9 cellular contexts compared by ENCODE assay signal in the genomic region with DNA sequence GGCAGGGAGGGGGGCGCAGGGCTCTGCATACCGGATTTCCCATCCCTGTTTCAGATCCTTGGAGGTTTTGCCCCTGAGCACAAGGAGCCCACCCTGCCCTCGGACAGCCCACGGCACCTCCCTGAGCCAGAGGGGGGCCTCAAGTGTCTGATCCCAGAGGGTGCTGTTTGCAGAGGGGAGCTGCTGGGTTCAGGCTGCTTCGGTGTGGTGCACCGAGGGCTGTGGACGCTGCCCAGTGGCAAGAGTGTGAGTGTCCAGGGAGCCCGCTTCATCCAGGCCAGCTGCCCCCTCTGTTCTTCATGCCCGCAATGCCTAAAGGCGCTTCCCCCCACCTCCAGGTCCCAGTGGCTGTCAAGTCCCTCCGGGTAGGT. TPM values are rescaled to one million over a fixed set of nuclear protein-coding genes. Genes with fewer than 3 reads are reported as not detected.
A peak's percentile ranks its signal among the peaks of the same experiment; 100 is the strongest.
DNase-seq lines count a peak whose midpoint lies in the region; FAIRE-seq and TF ChIP-seq lines count a peak whose summit lies in the region.
"Had no signal": no experiment of that assay in that cellular context is flagged by ENCODE, and none has a peak within 500 bp of the region (broad histone marks: within the 10 kb centered on the region; RNA-seq: fewer than 3 reads in every experiment).

No MANE protein-coding gene starts in this region.

- H4K91ac ChIP-seq in H9 (ENCODE audit: insufficient read length, low read depth, low read length) (no peak overlapping the region), neuronal stem cell (ENCODE audit: low read depth, low read length, poor library complexity) (no peak overlapping the region)

- DNase-seq in H9 (no peak), mammary epithelial cell (no peak), neuronal stem cell (ENCODE audit: low spot score) (no peak), H54 (ENCODE audit: insufficient read length, low spot score) (no peak), globus pallidus (ENCODE audit: low spot score) (no peak), glutamatergic neuron (no peak), NCI-H1105 (lab: John Stamatoyannopoulos, UW) (no peak)

- H3K27me3 Mint-ChIP-seq in H9 (ENCODE audit: low read depth), result peaks cover 48% of the 10 kb centered on the region
- H3K27me3 Mint-ChIP-seq in glutamatergic neuron (ENCODE audit: unreplicated experiment), result peaks cover 27% of the 10 kb centered on the region

- no peak overlapping the region for H3T11ph ChIP-seq in H9 (ENCODE audit: low read length)

- H2BK15ac ChIP-seq in H9 (ENCODE audit: low read depth, low read length) (no peak overlapping the region), neuronal stem cell (ENCODE audit: low read length) (peak overlapping the region; percentile 86)

- H2AK5ac ChIP-seq in H9 (ENCODE audit: insufficient read length, low read length) (no peak overlapping the region), neuronal stem cell (ENCODE audit: low read depth, low read length) (peak overlapping the region; percentile 82)

- peaks cover 5 to 7% of the 10 kb centered on the region in 2 experiments for H3K9me3 Mint-ChIP-seq in H9
- H3K9me3 Mint-ChIP-seq in glutamatergic neuron (ENCODE audit: unreplicated experiment), result peaks cover 27% of the 10 kb centered on the region

- H4K20me1 ChIP-seq in BLaER1, result peaks cover 18% of the 10 kb centered on the region; the same call in 1 of the 2 replicates
- no peaks in the 10 kb centered on the region for H4K20me1 ChIP-seq in H9 (ENCODE audit: control insufficient read depth, insufficient read depth, insufficient read length)
- H4K20me1 ChIP-seq in mammary epithelial cell (ENCODE audit: insufficient read depth, low read length), result no peaks in the 10 kb centered on the region

- no peak overlapping the region for H3K9ac ChIP-seq in BLaER1
- H3K9ac ChIP-seq in H9 (ENCODE audit: extremely low read depth, insufficient read length, low read length), result no peak overlapping the region
- H3K9ac ChIP-seq in mammary epithelial cell (ENCODE audit: insufficient read depth, low read length), result no peak overlapping the region
- peak overlapping the region; percentile 38 for H3K9ac ChIP-seq in neuronal stem cell (ENCODE audit: low read depth, low read length, poor library complexity)

- H3K4me2 ChIP-seq in BLaER1, result peak overlapping the region; percentile 91
- peak overlapping the region; percentile 57 for H3K4me2 ChIP-seq in H9 (ENCODE audit: insufficient read depth, insufficient read length, low read length)
- H3K4me2 ChIP-seq in mammary epithelial cell (ENCODE audit: insufficient read depth, low read depth, low read length), result no peak overlapping the region
- peak overlapping the region; percentile 98 for H3K4me2 ChIP-seq in neuronal stem cell (ENCODE audit: insufficient read depth, low read length, poor library complexity, severe bottlenecking)

- H3K27me3 ChIP-seq in BLaER1 (peaks cover 62% of the 10 kb centered on the region), H9 (ENCODE audit: insufficient read depth, low read length) (peaks cover 11% of the 10 kb centered on the region; the same call in 1 of the 2 replicates), mammary epithelial cell (ENCODE audit: insufficient read depth, low read length) (no peaks in the 10 kb centered on the region), neuronal stem cell (ENCODE audit: control insufficient read depth in 3 of 3, insufficient read depth in 3 of 3, low read depth in 1 of 3, low read length in 3 of 3) (peaks cover 3 to 56% (median 49%) of the 10 kb centered on the region in 3 experiments)

- H3K56ac ChIP-seq in H9 (ENCODE audit: insufficient read length, low read depth, low read length), result no peak overlapping the region

- H3K4ac ChIP-seq in H9 (ENCODE audit: low read depth, low read length) (no peak overlapping the region), neuronal stem cell (ENCODE audit: low read length) (peak overlapping the region; percentile 69)

- H4K5ac ChIP-seq in H9 (ENCODE audit: insufficient read length, low read depth, low read length), result no peak overlapping the region

- H3K9me3 ChIP-seq in BLaER1 (peaks cover 20% of the 10 kb centered on the region), H9 (ENCODE audit: control insufficient read depth, low read depth, low read length) (no peaks in the 10 kb centered on the region), mammary epithelial cell (replicated peaks; ENCODE audit: insufficient read depth, low read length) (no peaks in the 10 kb centered on the region), neuronal stem cell (replicated peaks in 1 of 2; ENCODE audit: control insufficient read depth in 2 of 2, insufficient read depth in 1 of 2, low read depth in 1 of 2, low read length in 2 of 2) (peaks cover 11 to 17% of the 10 kb centered on the region in 2 donors)

- H3K27ac ChIP-seq in BLaER1 (no peak overlapping the region), H9 (ENCODE audit: insufficient read length, low read depth, low read length) (no peak overlapping the region), mammary epithelial cell (ENCODE audit: insufficient read depth, low read depth, low read length) (no peak overlapping the region), neuronal stem cell (replicated peaks; ENCODE audit: low read length) (no peak overlapping the region)

- H3K18ac ChIP-seq in H9 (ENCODE audit: insufficient read length, low read depth, low read length), result no peak overlapping the region
- peak overlapping the region; percentile 97 for H3K18ac ChIP-seq in neuronal stem cell (ENCODE audit: low read length)

- TF ChIP-seq POLR2A in H54 (IDR thresholded peaks at IDR 0.05; ENCODE audit: low read depth, low read length), result no peak

- intact Hi-C loops in mammary epithelial cell (cut with micrococcal nuclease), result no loop called here

- H4K8ac ChIP-seq in H9 (replicated peaks; ENCODE audit: insufficient read length, low read depth, low read length), result no peak overlapping the region
- peak overlapping the region; percentile 32 for H4K8ac ChIP-seq in neuronal stem cell (ENCODE audit: low read depth, low read length)

- H3K27ac Mint-ChIP-seq in H9, result no peak overlapping the region
- H3K27ac Mint-ChIP-seq in glutamatergic neuron (ENCODE audit: unreplicated experiment), result no peak overlapping the region

- H2BK20ac ChIP-seq in H9 (ENCODE audit: low read depth, low read length, poor library complexity, severe bottlenecking), result no peak overlapping the region

- no peaks in the 10 kb centered on the region for H3K79me1 ChIP-seq in H9 (ENCODE audit: insufficient read depth, low read depth, low read length, poor library complexity, severe bottlenecking)
- H3K79me1 ChIP-seq in neuronal stem cell (ENCODE audit: low read depth, low read length), result no peaks in the 10 kb centered on the region

- dilution Hi-C loops in mammary epithelial cell (cut with HindIII; ENCODE audit: low sequenced_read_pairs), result no loop called here

- in situ Hi-C loops in mammary epithelial cell (cut with MboI; ENCODE audit: low sequenced_read_pairs in 2 of 2), result no loop called here

- peaks cover 17% of the 10 kb centered on the region for H3K23me2 ChIP-seq in H9 (ENCODE audit: insufficient read length, low read depth, low read length, poor library complexity, severe bottlenecking)

- H3K36me3 ChIP-seq in BLaER1 (peaks cover 8% of the 10 kb centered on the region), mammary epithelial cell (ENCODE audit: insufficient read depth, low read length) (peaks cover 5% of the 10 kb centered on the region), neuronal stem cell (replicated peaks in 1 of 2; ENCODE audit: control insufficient read depth in 2 of 2, insufficient read depth in 2 of 2, low read length in 2 of 2) (no peaks in the 10 kb centered on the region)

- H3K4me3 Mint-ChIP-seq in H9 (peak overlapping the region in 1 of 2 experiments; percentile 28; a peak in 1 of 5 replicates), glutamatergic neuron (ENCODE audit: unreplicated experiment) (no peak overlapping the region)

- no peak overlapping the region; the same call in 1 of the 2 replicates for H3K14ac ChIP-seq in H9 (ENCODE audit: insufficient read depth, low read length)
- peak overlapping the region; percentile 65 for H3K14ac ChIP-seq in neuronal stem cell (ENCODE audit: low read length)

- TF ChIP-seq CTCF in H9 (conservative IDR thresholded peaks at IDR 0.05) (no peak), mammary epithelial cell (conservative IDR thresholded peaks at IDR 0.05 in 1 of 2, IDR thresholded peaks at IDR 0.05 in 1 of 2; ENCODE audit: extremely low read depth in 1 of 2, insufficient read depth in 1 of 2, low read depth in 1 of 2, low read length in 2 of 2) (no peak), glutamatergic neuron (IDR thresholded peaks at IDR 0.05; ENCODE audit: partially characterized antibody, unreplicated experiment) (no peak)

- H3K36me3 Mint-ChIP-seq in H9 (ENCODE audit: insufficient read depth in 1 of 3, low read depth in 3 of 3) (peaks cover 7 to 27% (median 26%) of the 10 kb centered on the region in 3 experiments; a peak in 6 of 7 replicates), glutamatergic neuron (ENCODE audit: unreplicated experiment) (peaks cover 8% of the 10 kb centered on the region)

- H3K23ac ChIP-seq in H9 (ENCODE audit: insufficient read length, low read depth, low read length) (no peak overlapping the region), neuronal stem cell (ENCODE audit: low read depth, low read length, poor library complexity) (peak overlapping the region; percentile 58)

- H2BK5ac ChIP-seq in H9 (ENCODE audit: insufficient read length, low read length) (no peak overlapping the region), neuronal stem cell (ENCODE audit: low read length) (peak overlapping the region; percentile 35)

- WGBS in H9 (ENCODE audit: extremely low coverage, insufficient read length, low lambda C conversion rate), result no CpG with 5 or more reads among the region's 11 CpGs
- 91% methylated on average over 8 of the region's 11 CpGs for WGBS in mammary epithelial cell (ENCODE audit: low coverage, missing lambda C conversion rate)
- WGBS in neuronal stem cell (ENCODE audit: extremely low coverage in 2 of 2, insufficient read length in 2 of 2, insufficient replicate concordance in 1 of 2), 2 donors, result no CpG with 5 or more reads among the region's 11 CpGs

- peaks cover 13% of the 10 kb centered on the region for H3K4me1 ChIP-seq in BLaER1
- H3K4me1 ChIP-seq in H9 (ENCODE audit: insufficient read depth, low read length), result no peaks in the 10 kb centered on the region
- H3K4me1 ChIP-seq in mammary epithelial cell (ENCODE audit: insufficient read depth, low read length), result peaks cover 7% of the 10 kb centered on the region
- H3K4me1 ChIP-seq in neuronal stem cell (ENCODE audit: control insufficient read depth in 2 of 2, insufficient read depth in 1 of 2, low read depth in 1 of 2, low read length in 2 of 2), result peaks cover 8 to 10% of the 10 kb centered on the region in 2 donors

- H2BK120ac ChIP-seq in H9 (ENCODE audit: low read depth, low read length, poor library complexity, severe bottlenecking), result no peak overlapping the region
- H2BK120ac ChIP-seq in neuronal stem cell (ENCODE audit: low read depth, low read length), result no peak overlapping the region

- H2AFZ ChIP-seq in H9 (ENCODE audit: low read length) (no peak overlapping the region), mammary epithelial cell (ENCODE audit: low read depth, low read length) (no peak overlapping the region), neuronal stem cell (ENCODE audit: low read length) (no peak overlapping the region)

- no peak for FAIRE-seq in H54 (lab: Jason Lieb, UNC)
- FAIRE-seq: keratinocyte had no signal

- H3K4me3 ChIP-seq in BLaER1, result no peak overlapping the region
- no peak overlapping the region for H3K4me3 ChIP-seq in mammary epithelial cell (replicated peaks in 1 of 3; ENCODE audit: insufficient read depth in 1 of 3, low read depth in 2 of 3, low read length in 3 of 3)
- no peak overlapping the region for H3K4me3 ChIP-seq in neuronal stem cell (ENCODE audit: low read length in 2 of 2)

- peaks cover 21 to 25% of the 10 kb centered on the region in 2 experiments for H3K4me1 Mint-ChIP-seq in H9
- H3K4me1 Mint-ChIP-seq in glutamatergic neuron (ENCODE audit: low read depth, unreplicated experiment), result peaks cover 3% of the 10 kb centered on the region

- no peaks in the 10 kb centered on the region for H3K79me2 ChIP-seq in H9 (ENCODE audit: insufficient read depth, low read length)
- H3K79me2 ChIP-seq in mammary epithelial cell (ENCODE audit: insufficient read depth, low read length), result peaks cover 25% of the 10 kb centered on the region

- BruUV-seq in mammary epithelial cell (replicated peaks; lab: Mats Ljungman, UMichigan), result TSS peak; percentile 4

- H2BK12ac ChIP-seq in H9 (ENCODE audit: insufficient read length, low read depth, low read length) (no peak overlapping the region), neuronal stem cell (ENCODE audit: low read length) (peak overlapping the region; percentile 14)

- CTCF ChIA-PET in mammary epithelial cell (lab: Charles Lee; ENCODE audit: low non-redundant PET), result no interaction called here

RNA-seq across cellular contexts. Expression of a gene that starts 2.5 kb away (rescaled TPM):
- total RNA-seq in H9 (2021), result 10.1 and 11.2 TPM in 2 replicates
- 10 to 100 TPM; 13.3 to 15.9 TPM for total RNA-seq in mammary epithelial cell
- 17.4 TPM for polyA plus RNA-seq in mammary epithelial cell
- polyA minus RNA-seq in mammary epithelial cell, result 3.7 TPM
- polyA plus RNA-seq in neuronal stem cell (2013, experiment 1 of 2), result 0.91 TPM
- 0.89 TPM for polyA plus RNA-seq in neuronal stem cell (2013, experiment 2 of 2)
- total RNA-seq in glutamatergic neuron (ENCODE audit: unreplicated experiment), result 0.34 TPM

RNA-seq across cellular contexts. Expression of a gene that starts 11.0 kb away (rescaled TPM):
- total RNA-seq in H9 (2021) (31.5 and 32.1 TPM in 2 replicates), mammary epithelial cell (100 to 1,000 TPM in 1 of 2 donors, 10 to 100 TPM in 1; 32.3 to 127 TPM), glutamatergic neuron (ENCODE audit: unreplicated experiment) (78.1 TPM)
- 79.0 TPM for polyA plus RNA-seq in mammary epithelial cell
- polyA minus RNA-seq in mammary epithelial cell, result 87.0 TPM
- 31.8 TPM for polyA plus RNA-seq in neuronal stem cell (2013, experiment 1 of 2)
- 30.0 TPM for polyA plus RNA-seq in neuronal stem cell (2013, experiment 2 of 2)

RNA-seq across cellular contexts. Expression of a gene that starts 20.5 kb away (rescaled TPM):
- 151 and 153 TPM in 2 replicates for total RNA-seq in H9 (2021)
- total RNA-seq in mammary epithelial cell, result 10 to 100 TPM; 43.8 to 70.8 TPM
- 117 TPM for polyA plus RNA-seq in mammary epithelial cell
- polyA minus RNA-seq in mammary epithelial cell, result 34.6 TPM
- polyA plus RNA-seq in neuronal stem cell (2013, experiment 1 of 2), result 255 TPM
- 258 TPM for polyA plus RNA-seq in neuronal stem cell (2013, experiment 2 of 2)
- total RNA-seq in glutamatergic neuron (ENCODE audit: unreplicated experiment), result 51.6 TPM

RNA-seq across cellular contexts. Expression of a gene that starts 24.3 kb away (rescaled TPM):
- total RNA-seq in H9 (2021) (70.2 and 70.5 TPM in 2 replicates), mammary epithelial cell (10 to 100 TPM in 1 of 2 donors, 1 to 10 TPM in 1; 4.8 to 32.5 TPM), glutamatergic neuron (ENCODE audit: unreplicated experiment) (90.8 TPM)
- 3.9 TPM for polyA plus RNA-seq in mammary epithelial cell
- polyA minus RNA-seq in mammary epithelial cell, result 8.9 TPM
- 60.8 TPM for polyA plus RNA-seq in neuronal stem cell (2013, experiment 1 of 2)
- 59.8 TPM for polyA plus RNA-seq in neuronal stem cell (2013, experiment 2 of 2)

RNA-seq across cellular contexts. Expression of a gene that starts 28.4 kb away (rescaled TPM):
- total RNA-seq in H9 (2021), result not detected in 2 replicates
- not detected for total RNA-seq in mammary epithelial cell
- polyA plus RNA-seq in mammary epithelial cell, result not detected
- polyA minus RNA-seq in mammary epithelial cell, result not detected
- polyA plus RNA-seq in neuronal stem cell (2013, experiment 1 of 2), result not detected
- polyA plus RNA-seq in neuronal stem cell (2013, experiment 2 of 2), result not detected
- total RNA-seq in glutamatergic neuron (ENCODE audit: unreplicated experiment), result not detected
- polyA plus RNA-seq: keratinocyte had no signal
